ENCODE assay signal across 1 cellular context in genomic region chr4:184513802-184514120, GRCh38.
TF ChIP-seq lines count a peak whose summit lies in the region.

No MANE protein-coding gene starts in this region.

TF ChIP-seq in IMR-90, 13 proteins besides CTCF, POLR2A, EP300 and RAD21:
- no peak for TF ChIP-seq ELK1 (IDR thresholded peaks at IDR 0.05; ENCODE audit: borderline replicate concordance, low read depth, low read length)
- no peak for TF ChIP-seq FOS (IDR thresholded peaks at IDR 0.05; ENCODE audit: low read depth, low read length)
- TF ChIP-seq NFE2L2 (IDR thresholded peaks at IDR 0.05; ENCODE audit: low read depth, low read length): no peak
- TF ChIP-seq CHD1 (IDR thresholded peaks at IDR 0.05; ENCODE audit: low read depth, low read length): no peak
- no peak for TF ChIP-seq MXI1 (IDR thresholded peaks at IDR 0.05; ENCODE audit: borderline replicate concordance, low read depth, low read length)
- no peak for TF ChIP-seq BHLHE40 (IDR thresholded peaks at IDR 0.05; ENCODE audit: low read depth, low read length)
- TF ChIP-seq MAZ (IDR thresholded peaks at IDR 0.05; ENCODE audit: borderline replicate concordance, low read depth, low read length): no peak
- TF ChIP-seq CEBPB (IDR thresholded peaks at IDR 0.05; ENCODE audit: low read depth, low read length): no peak
- no peak for TF ChIP-seq SMC3 (IDR thresholded peaks at IDR 0.05; ENCODE audit: low read depth, low read length)
- TF ChIP-seq RCOR1 (IDR thresholded peaks at IDR 0.05; ENCODE audit: insufficient replicate concordance, low read length): no peak
- TF ChIP-seq RFX5 (IDR thresholded peaks at IDR 0.05; ENCODE audit: low read depth, low read length): no peak
- TF ChIP-seq MAFK (IDR thresholded peaks at IDR 0.05; ENCODE audit: low read depth, low read length): no peak
- no peak for TF ChIP-seq USF2 (IDR thresholded peaks at IDR 0.05; ENCODE audit: low read depth, low read length)
